ENCODE assay signal across 1 cellular context in genomic region chr20:13934992-13935894, GRCh38.
TF ChIP-seq lines count a peak whose summit lies in the region.

No MANE protein-coding gene starts in this region.

TF ChIP-seq in GM23338, 12 proteins besides CTCF, POLR2A, EP300 and RAD21 (continued from another document):
- TF ChIP-seq ZNF462 (CRISPR knock-in tag; IDR thresholded peaks at IDR 0.05): no peak
- no peak for TF ChIP-seq EZH2 (IDR thresholded peaks at IDR 0.05; ENCODE audit: low read depth, unreplicated experiment)
- TF ChIP-seq ZNF331 (CRISPR knock-in tag; IDR thresholded peaks at IDR 0.05; ENCODE audit: low read depth): no peak
- TF ChIP-seq JUNB (IDR thresholded peaks at IDR 0.05; ENCODE audit: unreplicated experiment): no peak
- no peak for TF ChIP-seq STAT1 (IDR thresholded peaks at IDR 0.05; ENCODE audit: unreplicated experiment)
